In the genomic region with DNA sequence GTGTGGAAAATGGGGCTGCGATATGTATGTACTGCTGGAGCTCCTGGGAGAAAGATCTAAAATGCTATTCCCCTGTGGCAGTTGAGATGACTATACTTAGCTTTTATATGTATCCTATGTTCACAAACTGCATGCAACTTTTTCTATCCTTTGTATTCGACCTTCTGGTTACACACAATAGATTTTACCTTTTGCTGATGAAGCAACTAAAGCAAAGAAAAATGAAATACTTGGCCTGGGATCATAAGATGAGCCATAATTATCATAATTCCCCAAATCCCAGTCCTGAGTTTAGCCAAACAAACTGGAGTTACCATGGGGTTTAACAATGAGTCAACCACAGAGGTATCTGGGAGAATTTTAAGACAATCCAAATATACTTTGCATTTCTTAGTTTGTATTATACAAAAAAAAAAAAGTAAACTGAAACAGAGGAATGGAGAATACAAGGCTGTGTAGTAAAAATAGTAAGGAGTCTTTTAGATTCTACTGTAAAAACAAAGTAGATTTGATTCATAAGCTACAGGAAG, we compare ENCODE assay signal across 34 cellular contexts.
DNase-seq lines count a peak whose midpoint lies in the region; ATAC-seq and TF ChIP-seq lines count a peak whose summit lies in the region.
"Had no signal": no experiment of that assay in that cellular context is flagged by ENCODE, and none has a peak within 500 bp of the region (broad histone marks: within the 10 kb centered on the region; RNA-seq: fewer than 3 reads in every experiment).

No MANE protein-coding gene starts in this region.

- no peaks in the 10 kb centered on the region for H3K4me1 Mint-ChIP-seq in T-cell
- no peaks in the 10 kb centered on the region for H3K4me1 Mint-ChIP-seq in endothelial cell (ENCODE audit: unreplicated experiment)
- H3K4me1 Mint-ChIP-seq: activated naive CD8-positive, alpha-beta T cell treated with anti-CD3 and anti-CD28 coated beads, Interleukin-2, amount 10 ng/mL, durations not matched to agents 7 days and 5 days; brain; stimulated activated effector memory CD8-positive, alpha-beta T cell treated with anti-CD3 and anti-CD28 coated beads, Interleukin-12 subunit alpha, Interleukin-12 subunit beta, amount 100 ng/mL, for 72 hours had no signal

- H2AFZ ChIP-seq in GM23248 (no peak overlapping the region), mesenchymal stem cell (ENCODE audit: low read depth, low read length) (no peak overlapping the region)

- no peaks in the 10 kb centered on the region for H3K9me3 ChIP-seq in GM23248 (ENCODE audit: low read depth)
- H3K9me3 ChIP-seq in mesenchymal stem cell (ENCODE audit: control insufficient read depth, low read length), result no peaks in the 10 kb centered on the region
- H3K9me3 ChIP-seq: gastroesophageal sphincter, SJSA1, upper lobe of right lung had no signal

- H3K27me3 ChIP-seq in GM23248 (replicated peaks; ENCODE audit: insufficient read depth) (no peaks in the 10 kb centered on the region), mesenchymal stem cell (ENCODE audit: control insufficient read depth in 1 of 2, insufficient read depth in 1 of 2, low read length in 2 of 2) (no peaks in the 10 kb centered on the region)
- H3K27me3 ChIP-seq: gastroesophageal sphincter, upper lobe of right lung had no signal

- 96 to 98% methylated on average over 2 of the region's 2 CpGs for WGBS in GM23248 (ENCODE audit: low coverage in 1 of 2, low lambda C conversion rate in 2 of 2, missing lambda C conversion rate in 2 of 2), 2 experiments
- no CpG with 5 or more reads among the region's 2 CpGs for WGBS in mesenchymal stem cell

- no peak overlapping the region for H4K91ac ChIP-seq in mesenchymal stem cell (ENCODE audit: low read length)

- no peak for TF ChIP-seq CTCF in AG09309 (IDR thresholded peaks at IDR 0.05; ENCODE audit: control insufficient read depth, insufficient read depth, low read depth, low read length, missing control alignments)
- TF ChIP-seq CTCF in choroid plexus epithelial cell (conservative IDR thresholded peaks at IDR 0.05; ENCODE audit: low read depth, low read length), result no peak
- TF ChIP-seq CTCF in endothelial cell (IDR thresholded peaks at IDR 0.05; ENCODE audit: unreplicated experiment), result no peak

- peaks cover 14% of the 10 kb centered on the region for H3K4me1 ChIP-seq in GM23248 (ENCODE audit: insufficient read depth)
- no peaks in the 10 kb centered on the region for H3K4me1 ChIP-seq in mesenchymal stem cell (ENCODE audit: control insufficient read depth, insufficient read depth, low read depth, low read length)
- H3K4me1 ChIP-seq: SJSA1, upper lobe of right lung had no signal

- CTCF ChIA-PET in T-cell (lab: Charles Lee), result interaction anchor here in 1 of 2 donors (0.6 kb wide), 1 partner anchor 393 kb away, joined by 3 read pairs; no protein-coding TSS in a partner anchor

- DNase-seq in AG09309 (ENCODE audit: low read depth) (peak; percentile 39), GM23248 (peak; percentile 75), choroid plexus epithelial cell (ENCODE audit: low read depth) (peak; percentile 3), mesenchymal stem cell (no peak), T-cell (no peak), endothelial cell (ENCODE audit: low spot score) (no peak), posterior vena cava (ENCODE audit: low spot score) (no peak)
- no peak for DNase-seq in activated T-cell treated with anti-CD3 and anti-CD28 coated beads, Interleukin-2, amount 50 U/mL, for 1 hour
- DNase-seq: ACHN; activated CD4-positive, CD25-positive, alpha-beta regulatory T cell treated with anti-CD3 and anti-CD28 coated beads, Interleukin-2, amount 50 U/mL, for 72 hours; activated CD8-positive, alpha-beta T cell treated with anti-CD3 and anti-CD28 coated beads for 36 hours; activated effector memory CD4-positive, alpha-beta T cell treated with anti-CD3 and anti-CD28 coated beads, Interleukin-2, amount 50 U/mL, for 16 hours; activated naive CD8-positive, alpha-beta T cell treated with anti-CD3 and anti-CD28 coated beads, Interleukin-2, amount 10 ng/mL, durations not matched to agents 7 days and 5 days; Calu3; DND-41; effector CD8-positive, alpha-beta T cell; hippocampal formation; midbrain; NCI-H1436 treated with DMSO at 0.1 percent for 48 hours; NCI-H446; NCI-H774; right cardiac atrium; stimulated activated CD4-positive, alpha-beta T cell treated with anti-CD3 and anti-CD28 coated beads, Interleukin-12 subunit alpha, Interleukin-12 subunit beta, amount 100 ng/mL, for 4 hours; stimulated activated CD4-positive, alpha-beta T cell treated with anti-CD3 and anti-CD28 coated beads, Interleukin-4, amount 100 ng/mL, for 1 hour; upper lobe of right lung had no signal

- no peak overlapping the region for H2BK120ac ChIP-seq in mesenchymal stem cell (ENCODE audit: low read depth, low read length)

- H3K4me3 ChIP-seq in AG09309 (ENCODE audit: control insufficient read depth, low read depth, low read length), result no peak overlapping the region
- H3K4me3 ChIP-seq in GM23248, result no peak overlapping the region
- no peak overlapping the region for H3K4me3 ChIP-seq in choroid plexus epithelial cell (ENCODE audit: low read depth, low read length)
- no peak overlapping the region for H3K4me3 ChIP-seq in mesenchymal stem cell (ENCODE audit: insufficient read depth in 1 of 2, low read depth in 1 of 2, low read length in 2 of 2)
- H3K4me3 ChIP-seq: gastroesophageal sphincter, GM12878, SJSA1, upper lobe of right lung had no signal

- no peak overlapping the region for H4K8ac ChIP-seq in mesenchymal stem cell (ENCODE audit: low read length)

- no peak overlapping the region for H2BK15ac ChIP-seq in mesenchymal stem cell (ENCODE audit: low read depth, poor library complexity, severe bottlenecking)

- no peak overlapping the region for H2BK12ac ChIP-seq in mesenchymal stem cell (ENCODE audit: low read length in 2 of 2)

- no peaks in the 10 kb centered on the region for H4K20me1 ChIP-seq in GM23248 (ENCODE audit: insufficient read depth)

- no peak for ATAC-seq in T-cell (replicated peaks in 1 of 4)
- ATAC-seq: activated CD8-positive, alpha-beta T cell treated with anti-CD3 and anti-CD28 coated beads for 36 hours; gastroesophageal sphincter; GM12878; left lobe of liver; natural killer cell treated with Interleukin-12 subunit alpha and Interleukin-12 subunit beta and Interleukin-15 and Interleukin-18, amount 100 ng/mL, for 72 hours; right cardiac atrium; stimulated activated effector memory CD8-positive, alpha-beta T cell treated with anti-CD3 and anti-CD28 coated beads, Interleukin-12 subunit alpha, Interleukin-12 subunit beta, amount 100 ng/mL, for 72 hours; upper lobe of right lung had no signal

- H3K79me1 ChIP-seq in mesenchymal stem cell (replicated peaks; ENCODE audit: low read length, poor library complexity, severe bottlenecking), result no peaks in the 10 kb centered on the region

- no peak overlapping the region for H3K23ac ChIP-seq in mesenchymal stem cell (ENCODE audit: low read length in 2 of 2)

- H3K27ac Mint-ChIP-seq in T-cell (no peak overlapping the region), endothelial cell (ENCODE audit: unreplicated experiment) (no peak overlapping the region)
- H3K27ac Mint-ChIP-seq: activated CD8-positive, alpha-beta T cell treated with anti-CD3 and anti-CD28 coated beads for 36 hours; activated naive CD8-positive, alpha-beta T cell treated with anti-CD3 and anti-CD28 coated beads, Interleukin-2, amount 10 ng/mL, durations not matched to agents 7 days and 5 days; brain; natural killer cell treated with Interleukin-12 subunit alpha and Interleukin-12 subunit beta and Interleukin-15 and Interleukin-18, amount 100 ng/mL, for 72 hours; stimulated activated effector memory CD8-positive, alpha-beta T cell treated with anti-CD3 and anti-CD28 coated beads, Interleukin-12 subunit alpha, Interleukin-12 subunit beta, amount 100 ng/mL, for 72 hours; T-helper 1 cell treated with Interleukin-12 subunit alpha and Interleukin-12 subunit beta and Interleukin-4 antibody, amounts not matched to agents 30 μg/mL and 1 μg/mL, for 36 hours had no signal

- intact Hi-C loops in posterior vena cava (cut with DNase I), result no loop called here

- H3K36me3 ChIP-seq in GM23248 (ENCODE audit: low read depth), result no peaks in the 10 kb centered on the region
- no peaks in the 10 kb centered on the region for H3K36me3 ChIP-seq in mesenchymal stem cell (ENCODE audit: control insufficient read depth in 1 of 2, insufficient read depth in 2 of 2, low read depth in 1 of 2, low read length in 2 of 2)
- H3K36me3 ChIP-seq: gastroesophageal sphincter, SJSA1, upper lobe of right lung had no signal

- H3K79me2 ChIP-seq in GM23248 (ENCODE audit: insufficient read depth), result no peaks in the 10 kb centered on the region

- in situ Hi-C loops in GM23248 (cut with MboI), result no loop called here

- no peak overlapping the region for H3K18ac ChIP-seq in mesenchymal stem cell (ENCODE audit: low read depth in 1 of 2, low read length in 2 of 2)

- H3K27ac ChIP-seq in GM23248, result peak overlapping the region; percentile 77
- no peak overlapping the region for H3K27ac ChIP-seq in mesenchymal stem cell (ENCODE audit: low read length, poor library complexity, severe bottlenecking)
- H3K27ac ChIP-seq: gastroesophageal sphincter, KMS-11, SJSA1, upper lobe of right lung had no signal

- H3F3A ChIP-seq in GM23248 (ENCODE audit: insufficient read depth), result peaks cover 6% of the 10 kb centered on the region; the same call in 1 of the 2 replicates

- H3K14ac ChIP-seq in mesenchymal stem cell (ENCODE audit: low read length in 2 of 2), result no peak overlapping the region

- no peak overlapping the region for H3K4me3 Mint-ChIP-seq in T-cell
- H3K4me3 Mint-ChIP-seq in endothelial cell (ENCODE audit: unreplicated experiment), result no peak overlapping the region
- H3K4me3 Mint-ChIP-seq: activated CD8-positive, alpha-beta T cell treated with anti-CD3 and anti-CD28 coated beads for 36 hours; activated naive CD8-positive, alpha-beta T cell treated with anti-CD3 and anti-CD28 coated beads, Interleukin-2, amount 10 ng/mL, durations not matched to agents 7 days and 5 days; brain; natural killer cell treated with Interleukin-12 subunit alpha and Interleukin-12 subunit beta and Interleukin-15 and Interleukin-18, amount 100 ng/mL, for 72 hours; stimulated activated effector memory CD8-positive, alpha-beta T cell treated with anti-CD3 and anti-CD28 coated beads, Interleukin-12 subunit alpha, Interleukin-12 subunit beta, amount 100 ng/mL, for 72 hours; T-helper 1 cell treated with Interleukin-12 subunit alpha and Interleukin-12 subunit beta and Interleukin-4 antibody, amounts not matched to agents 30 μg/mL and 1 μg/mL, for 36 hours had no signal

- no peaks in the 10 kb centered on the region for H3K9me2 ChIP-seq in GM23248 (ENCODE audit: insufficient read depth)

- no peaks in the 10 kb centered on the region for H3K36me3 Mint-ChIP-seq in T-cell
- H3K36me3 Mint-ChIP-seq in endothelial cell (ENCODE audit: low read depth, unreplicated experiment), result no peaks in the 10 kb centered on the region
- H3K36me3 Mint-ChIP-seq: activated naive CD8-positive, alpha-beta T cell treated with anti-CD3 and anti-CD28 coated beads, Interleukin-2, amount 10 ng/mL, durations not matched to agents 7 days and 5 days; brain; stimulated activated effector memory CD8-positive, alpha-beta T cell treated with anti-CD3 and anti-CD28 coated beads, Interleukin-12 subunit alpha, Interleukin-12 subunit beta, amount 100 ng/mL, for 72 hours had no signal

- no peak overlapping the region for H3K4ac ChIP-seq in mesenchymal stem cell (ENCODE audit: low read depth in 1 of 2, low read length in 2 of 2)

- H3K4me2 ChIP-seq in GM23248 (ENCODE audit: unreplicated experiment) (no peak overlapping the region), mesenchymal stem cell (ENCODE audit: low read length, poor library complexity, severe bottlenecking) (no peak overlapping the region)
- H3K4me2 ChIP-seq: KMS-11 had no signal

- POLR2A ChIA-PET in T-cell (lab: Charles Lee), result no interaction called here

- H3K27me3 Mint-ChIP-seq in T-cell (peaks cover 4 to 23% of the 10 kb centered on the region in 2 donors), endothelial cell (ENCODE audit: unreplicated experiment) (no peaks in the 10 kb centered on the region)
- H3K27me3 Mint-ChIP-seq: brain had no signal

- no peak overlapping the region for H2AK5ac ChIP-seq in mesenchymal stem cell (ENCODE audit: low read length, severe bottlenecking)

- H3K9ac ChIP-seq in GM23248 (peak overlapping the region; percentile 56), mesenchymal stem cell (ENCODE audit: low read length) (peak overlapping the region; percentile 89)
- H3K9ac ChIP-seq: KMS-11 had no signal

- no peak overlapping the region for H2BK5ac ChIP-seq in mesenchymal stem cell (ENCODE audit: low read depth, low read length, poor library complexity, severe bottlenecking)

- peaks cover 0 to 4% (median 3%) of the 10 kb centered on the region in 3 donors for H3K9me3 Mint-ChIP-seq in T-cell
- H3K9me3 Mint-ChIP-seq in endothelial cell (ENCODE audit: unreplicated experiment), result no peaks in the 10 kb centered on the region
- H3K9me3 Mint-ChIP-seq: activated CD8-positive, alpha-beta T cell treated with anti-CD3 and anti-CD28 coated beads for 36 hours; stimulated activated effector memory CD8-positive, alpha-beta T cell treated with anti-CD3 and anti-CD28 coated beads, Interleukin-12 subunit alpha, Interleukin-12 subunit beta, amount 100 ng/mL, for 72 hours had no signal

Comparison
In these comparisons a context has a peak if more than half of its experiments do, and no peak if none do; other contexts are left out.
1. DNase-seq: peak in AG09309 (single experiment), GM23248 (single experiment) and choroid plexus epithelial cell (single experiment); none in mesenchymal stem cell (single experiment), T-cell (0 of 34), activated T-cell treated with anti-CD3 and anti-CD28 coated beads, Interleukin-2, amount 50 U/mL, for 1 hour (single experiment), endothelial cell (single experiment) and posterior vena cava (single experiment).